ENCODE assay signal across 8 cellular contexts in genomic region chr18:519019-519879, GRCh38. TPM values are rescaled to one million over a fixed set of nuclear protein-coding genes. Genes with fewer than 3 reads are reported as not detected.
DNase-seq lines count a peak whose midpoint lies in the region; ATAC-seq and TF ChIP-seq lines count a peak whose summit lies in the region.

No MANE protein-coding gene starts in this region.

- H3K27me3 ChIP-seq in WERI-Rb-1 (ENCODE audit: insufficient read depth, low read depth, severe bottlenecking): no peaks in the 10 kb centered on the region

- H3K27ac ChIP-seq in mesodermal cell (ENCODE audit: low read depth, low read length, severe bottlenecking) (peak overlapping the region; percentile 87), WERI-Rb-1 (no peak overlapping the region)

- H3K36me3 ChIP-seq in mesodermal cell (ENCODE audit: control insufficient read depth, insufficient read depth, low read length) (no peaks in the 10 kb centered on the region), WERI-Rb-1 (no peaks in the 10 kb centered on the region)

- no peak for TF ChIP-seq CTCF in WERI-Rb-1 (IDR thresholded peaks at IDR 0.05; ENCODE audit: low read depth, low read length)

- DNase-seq in Ammon's horn (ENCODE audit: low spot score): peak; percentile 64
- DNase-seq in amygdala (lab: John Stamatoyannopoulos, UW): peak in 30 of 56 donors; percentile 5 to 65 (median 24)
- no peak for DNase-seq in iPS-NIHi11 (ENCODE audit: low spot score)
- DNase-seq in WERI-Rb-1: no peak
- no peak for DNase-seq in activated CD8-positive, alpha-beta memory T cell treated with anti-CD3 and anti-CD28 coated beads, Interleukin-2, amount 50 U/mL, for 48 hours

- peaks cover 24% of the 10 kb centered on the region for H3K4me1 ChIP-seq in mesodermal cell (ENCODE audit: control insufficient read depth, insufficient read depth, low read length, poor library complexity, severe bottlenecking)

- no peak overlapping the region for H3K4me3 ChIP-seq in mesodermal cell (ENCODE audit: extremely low read depth, insufficient read depth, low read length, poor library complexity, severe bottlenecking)
- H3K4me3 ChIP-seq in WERI-Rb-1 (ENCODE audit: low read depth, low read length): no peak overlapping the region

- peak; percentile 89 for ATAC-seq in GM19324 (IDR thresholded peaks at IDR 0.05; ENCODE audit: low FRiP score, unreplicated experiment)
- ATAC-seq in HG03175 (IDR thresholded peaks at IDR 0.05; ENCODE audit: unreplicated experiment): peak; percentile 78

- peaks cover under 1% of the 10 kb centered on the region for H3K9me3 ChIP-seq in mesodermal cell (ENCODE audit: control insufficient read depth, low read length)
- H3K9me3 ChIP-seq in WERI-Rb-1 (ENCODE audit: severe bottlenecking): no peaks in the 10 kb centered on the region

- WGBS in mesodermal cell (ENCODE audit: insufficient coverage in 2 of 2), 2 experiments: 82 to 95% methylated on average over 6 to 9 of the region's 11 CpGs

RNA-seq across cellular contexts. Expression of gene COLEC12, which starts 18.7 kb away (rescaled TPM):
- 67.9 TPM for polyA plus RNA-seq in mesodermal cell (2013, experiment 1 of 2)
- 67.8 TPM for polyA plus RNA-seq in mesodermal cell (2013, experiment 2 of 2)

Comparison
In these comparisons a context has a peak if more than half of its experiments do, and no peak if none do; other contexts are left out.
1. DNase-seq: peak in Ammon's horn (single experiment) and amygdala (30 of 56); none in iPS-NIHi11 (single experiment), WERI-Rb-1 (single experiment) and activated CD8-positive, alpha-beta memory T cell treated with anti-CD3 and anti-CD28 coated beads, Interleukin-2, amount 50 U/mL, for 48 hours (single experiment).